ENCODE assay signal across 8 cellular contexts in the genomic region with DNA sequence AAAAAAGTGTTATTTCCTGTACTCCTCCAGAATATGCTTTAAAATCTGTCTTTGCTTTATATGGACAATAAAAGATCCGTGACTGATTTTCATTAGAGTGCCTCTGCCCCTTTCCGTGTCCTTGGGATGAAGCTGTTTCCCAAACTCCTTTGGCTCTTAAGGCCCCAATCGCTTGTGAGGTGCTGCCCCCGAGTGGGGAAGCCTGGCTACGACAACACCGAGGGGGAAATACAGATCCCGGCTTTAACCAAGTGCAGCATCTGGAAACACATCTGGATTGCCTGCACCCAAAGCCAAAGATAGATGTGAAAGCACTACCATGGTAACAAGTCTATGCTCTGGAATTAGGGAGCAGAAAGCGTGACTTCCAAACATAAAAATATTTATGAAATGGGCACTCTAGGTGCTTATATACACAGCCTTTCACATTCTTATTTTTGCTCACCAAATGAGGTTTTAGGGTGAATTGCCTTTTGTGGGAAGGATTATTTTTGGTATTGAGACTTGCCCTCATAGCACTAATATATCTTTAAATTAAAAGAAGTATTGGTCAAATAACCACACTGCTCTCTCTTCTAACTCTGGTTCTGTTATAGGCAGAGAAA. TPM values are rescaled to one million over a fixed set of nuclear protein-coding genes. Genes with fewer than 3 reads are reported as not detected.
DNase-seq lines count a peak whose midpoint lies in the region; ATAC-seq and TF ChIP-seq lines count a peak whose summit lies in the region.

No MANE protein-coding gene starts in this region.

- H3K4me2 ChIP-seq in Karpas-422 (ENCODE audit: low read depth, low read length, poor library complexity, severe bottlenecking): no peak overlapping the region

- peak; percentile 63 for DNase-seq in Daoy (ENCODE audit: low read depth)
- peak; percentile 70 for DNase-seq in Karpas-422
- DNase-seq in SHP77 treated with DMSO at 0.1 percent for 48 hours (lab: John Stamatoyannopoulos, UW): peak; percentile 20
- peak; percentile 33 for DNase-seq in astrocyte of the cerebellum (ENCODE audit: low read depth)
- DNase-seq in hepatic stellate cell (ENCODE audit: low spot score): peak; percentile 71
- DNase-seq in sigmoid colon: peak; percentile 85

- TF ChIP-seq EP300 in sigmoid colon (IDR thresholded peaks at IDR 0.05): no peak

- H3K36me3 ChIP-seq in Karpas-422 (ENCODE audit: insufficient read depth, low read length): peaks cover 4% of the 10 kb centered on the region; the same call in 1 of the 2 replicates
- H3K36me3 ChIP-seq in sigmoid colon: peaks cover 0 to 6% (median 0%) of the 10 kb centered on the region in 4 donors

- H3K79me2 ChIP-seq in Karpas-422 (ENCODE audit: low read length): no peaks in the 10 kb centered on the region

- H3K9me2 ChIP-seq in Karpas-422 (replicated peaks; ENCODE audit: insufficient read depth, low read length): no peaks in the 10 kb centered on the region

- H3K27ac ChIP-seq in Karpas-422 (ENCODE audit: low read length) (no peak overlapping the region), sigmoid colon (peak overlapping the region; percentile 28 to 67 (median 64))

- WGBS in sigmoid colon, 2 donors: 9 to 12% methylated on average over 8 of the region's 8 CpGs

- ATAC-seq in HG02763 (IDR thresholded peaks at IDR 0.05; ENCODE audit: unreplicated experiment) (no peak), GM19463 (IDR thresholded peaks at IDR 0.05; ENCODE audit: unreplicated experiment) (no peak)

- no peaks in the 10 kb centered on the region for H3K27me3 ChIP-seq in Karpas-422 (ENCODE audit: low read length)
- H3K27me3 ChIP-seq in sigmoid colon: no peaks in the 10 kb centered on the region

- H2AFZ ChIP-seq in Karpas-422 (ENCODE audit: low read length): no peak overlapping the region

- H3K4me1 ChIP-seq in Karpas-422 (ENCODE audit: low read length) (no peaks in the 10 kb centered on the region), sigmoid colon (peaks cover 0 to 13% (median 9%) of the 10 kb centered on the region in 4 donors)

- TF ChIP-seq CTCF in astrocyte of the cerebellum (IDR thresholded peaks at IDR 0.05; ENCODE audit: low read depth, low read length, missing control alignments) (peak; percentile 96), sigmoid colon (IDR thresholded peaks at IDR 0.05) (peak; percentile 84 to 87 (median 86))

- H3K9me3 ChIP-seq in Karpas-422 (ENCODE audit: low read length): no peaks in the 10 kb centered on the region
- H3K9me3 ChIP-seq in sigmoid colon: no peaks in the 10 kb centered on the region

- no peak for TF ChIP-seq POLR2A in sigmoid colon (IDR thresholded peaks at IDR 0.05)

- no peaks in the 10 kb centered on the region for H4K20me1 ChIP-seq in Karpas-422 (ENCODE audit: insufficient read depth, low read depth, low read length)

- in situ Hi-C loops in astrocyte of the cerebellum (cut with HindIII; ENCODE audit: low sequenced_read_pairs): no loop called here

- intact Hi-C loops in sigmoid colon (cut with DNase I): loop anchor here (1.0 to 5.0 kb wide), 3 partner anchors 37 to 159 kb away; no protein-coding TSS in a partner anchor

- no peak overlapping the region for H3K9ac ChIP-seq in Karpas-422 (ENCODE audit: low read length)

- H3K4me3 ChIP-seq in Karpas-422 (ENCODE audit: low read length): no peak overlapping the region
- H3K4me3 ChIP-seq in astrocyte of the cerebellum (ENCODE audit: low read depth, low read length): no peak overlapping the region
- no peak overlapping the region for H3K4me3 ChIP-seq in sigmoid colon

RNA-seq across cellular contexts. Expression of gene ADCY5, which starts 40.6 kb away (rescaled TPM):
- total RNA-seq in Daoy (2014; rRNA removed; shearing (Covaris generic)): 0.06 TPM in 1 of 2 replicates, not detected in the other
- total RNA-seq in Karpas-422 (2014; rRNA removed; shearing (Covaris generic); ENCODE audit: low replicate concordance): 0.14 TPM in 1 of 2 replicates, not detected in the other
- 10 to 100 TPM; 39.5 to 84.4 (median 62.2) TPM for total RNA-seq in sigmoid colon
- 1 to 10 TPM; 1.4 to 9.9 (median 5.4) TPM for polyA plus RNA-seq in sigmoid colon

Comparison
In these comparisons a context has a peak if more than half of its experiments do, and no peak if none do; other contexts are left out.
1. DNase-seq: peak in every context shown above with its lines; median percentile 85 in sigmoid colon; 71 in hepatic stellate cell; 70 in Karpas-422; 63 in Daoy; 33 in astrocyte of the cerebellum; 20 in SHP77 treated with DMSO at 0.1 percent for 48 hours.
2. RNA of gene ADCY5, which starts 40.6 kb away (total RNA-seq): 39.5 to 84.4 TPM in sigmoid colon; 0.06 TPM in Daoy and 0.14 TPM in Karpas-422; every median in the first group is over 10 times any median in the second.